In the genomic region with DNA sequence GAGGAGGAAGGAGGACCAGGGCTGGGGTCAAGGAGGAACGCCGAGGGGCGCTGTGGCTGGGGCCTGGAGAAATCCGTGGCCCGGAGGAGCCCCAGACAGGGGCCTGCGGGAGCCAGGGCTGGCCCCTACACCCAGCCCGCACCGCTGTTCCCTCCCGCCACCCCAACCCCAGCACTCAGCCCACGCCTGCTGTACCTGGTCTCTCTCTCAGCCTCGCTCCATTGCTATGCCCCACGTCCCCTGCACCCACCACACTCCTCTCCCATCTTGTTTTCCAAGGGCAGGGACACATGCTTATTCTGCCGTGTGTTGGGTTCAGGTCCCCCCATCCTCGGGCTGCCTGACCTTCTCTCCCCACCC, we compare ENCODE assay signal across 2 cellular contexts. TPM values are rescaled to one million over a fixed set of nuclear protein-coding genes. Genes with fewer than 3 reads are reported as not detected.
"Had no signal": no experiment of that assay in that cellular context is flagged by ENCODE, and none has a peak within 500 bp of the region (broad histone marks: within the 10 kb centered on the region; RNA-seq: fewer than 3 reads in every experiment).

No MANE protein-coding gene starts in this region.

RNA-seq across cellular contexts. Expression of a gene that starts 0.5 kb away (rescaled TPM):
- total RNA-seq: lung microvascular endothelial cell, occipital lobe had no signal
